In genomic region chr16:29962344-29962994, GRCh38 we compare ENCODE assay signal across 8 cellular contexts. TPM values are rescaled to one million over a fixed set of nuclear protein-coding genes. Genes with fewer than 3 reads are reported as not detected.
A peak's percentile ranks its signal among the peaks of the same experiment; 100 is the strongest.
DNase-seq lines count a peak whose midpoint lies in the region; ATAC-seq, FAIRE-seq and TF ChIP-seq lines count a peak whose summit lies in the region.

No MANE protein-coding gene starts in this region.

- no peak overlapping the region for H2BK5ac ChIP-seq in H9 (ENCODE audit: insufficient read length, low read length)

- peaks cover 3 to 16% (median 16%) of the 10 kb centered on the region in 3 experiments for H3K36me3 Mint-ChIP-seq in H9 (ENCODE audit: insufficient read depth in 1 of 3, low read depth in 3 of 3)
- peaks cover 1% of the 10 kb centered on the region for H3K36me3 Mint-ChIP-seq in activated B cell treated with CpG ODN at 0.5 μM for 24 hours (ENCODE audit: low read depth)

- no peak overlapping the region for H2BK120ac ChIP-seq in H9 (ENCODE audit: low read depth, low read length, poor library complexity, severe bottlenecking)

- peak overlapping the region; percentile 93 for H3K4me3 ChIP-seq in parathyroid adenoma (ENCODE audit: low read depth, low read length)

- H2AK5ac ChIP-seq in H9 (ENCODE audit: insufficient read length, low read length) = no peak overlapping the region

- H3K9me3 ChIP-seq in H9 (ENCODE audit: control insufficient read depth, low read depth, low read length) (no peaks in the 10 kb centered on the region), parathyroid adenoma (ENCODE audit: control insufficient read depth, low read length) (no peaks in the 10 kb centered on the region)

- H3K79me2 ChIP-seq in H9 (ENCODE audit: insufficient read depth, low read length) (no peaks in the 10 kb centered on the region), parathyroid adenoma (no peaks in the 10 kb centered on the region)

- no peak overlapping the region for H3K27ac ChIP-seq in H9 (ENCODE audit: insufficient read length, low read depth, low read length)
- peak overlapping the region; percentile 76 for H3K27ac ChIP-seq in parathyroid adenoma

- H3K4me1 ChIP-seq in H9 (ENCODE audit: insufficient read depth, low read length) = no peaks in the 10 kb centered on the region; the same call in 1 of the 2 replicates
- H3K4me1 ChIP-seq in parathyroid adenoma = peaks cover 5% of the 10 kb centered on the region

- H3K18ac ChIP-seq in H9 (ENCODE audit: insufficient read length, low read depth, low read length) = no peak overlapping the region

- H2BK15ac ChIP-seq in H9 (ENCODE audit: low read depth, low read length) = no peak overlapping the region

- CTCF ChIA-PET in activated B cell treated with CpG ODN at 0.5 μM for 24 hours (lab: Charles Lee) = interaction anchor here (0.8 to 1.1 kb wide), 3 partner anchors 11 to 37 kb away, joined by 3 to 6 read pairs (median 5); partner anchors contain the start of genes KCTD13 and TAOK2

- H3K4me1 Mint-ChIP-seq in H9 (peaks cover 13 to 16% of the 10 kb centered on the region in 2 experiments), activated B cell treated with CpG ODN at 0.5 μM for 24 hours (peaks cover 17% of the 10 kb centered on the region)

- no peak overlapping the region for H4K8ac ChIP-seq in H9 (replicated peaks; ENCODE audit: insufficient read length, low read depth, low read length)

- TF ChIP-seq CTCF in H9 (conservative IDR thresholded peaks at IDR 0.05) (no peak), activated B cell treated with CpG ODN at 0.5 μM for 24 hours (IDR thresholded peaks at IDR 0.05) (no peak), parathyroid adenoma (IDR thresholded peaks at IDR 0.05) (no peak)

- no peak overlapping the region for H3K23ac ChIP-seq in H9 (ENCODE audit: insufficient read length, low read depth, low read length)

- FAIRE-seq in GM12891 (lab: Jason Lieb, UNC) = no peak

- no peak overlapping the region for H3T11ph ChIP-seq in H9 (ENCODE audit: low read length)

- no peak for ATAC-seq in activated B cell treated with CpG ODN at 0.5 μM for 24 hours (ENCODE audit: low read depth)
- ATAC-seq in HG03045 (IDR thresholded peaks at IDR 0.05; ENCODE audit: unreplicated experiment) = no peak

- H4K5ac ChIP-seq in H9 (ENCODE audit: insufficient read length, low read depth, low read length) = no peak overlapping the region

- no peak for TF ChIP-seq POLR2A in GM12891 (IDR thresholded peaks at IDR 0.05; ENCODE audit: low read depth, low read length)

- POLR2A ChIA-PET in activated B cell treated with CpG ODN at 0.5 μM for 24 hours (lab: Charles Lee) = interaction anchor here (0.5 to 4.8 kb wide), 10 partner anchors 11 to 1217 kb away, joined by 3 to 67 read pairs (median 3); partner anchors contain the start of genes FUS, HIRIP3, KCTD13 and MVP

- H3K4ac ChIP-seq in H9 (ENCODE audit: low read depth, low read length) = no peak overlapping the region

- peaks cover 9% of the 10 kb centered on the region for H3K23me2 ChIP-seq in H9 (ENCODE audit: insufficient read length, low read depth, low read length, poor library complexity, severe bottlenecking)

- H3K36me3 ChIP-seq in parathyroid adenoma (ENCODE audit: control insufficient read depth, insufficient read depth, low read length) = no peaks in the 10 kb centered on the region

- H2AFZ ChIP-seq in H9 (ENCODE audit: low read length) = no peak overlapping the region
- H2AFZ ChIP-seq in parathyroid adenoma = peak overlapping the region; percentile 100

- peak overlapping the region in 1 of 3 experiments; percentile 61; a peak in 1 of 7 replicates for H3K27ac Mint-ChIP-seq in H9
- H3K27ac Mint-ChIP-seq in activated B cell treated with CpG ODN at 0.5 μM for 24 hours = peak overlapping the region; percentile 77

- H4K91ac ChIP-seq in H9 (ENCODE audit: insufficient read length, low read depth, low read length) = no peak overlapping the region

- no peak overlapping the region for H2BK12ac ChIP-seq in H9 (ENCODE audit: insufficient read length, low read depth, low read length)

- H3K4me3 Mint-ChIP-seq in H9 (peak overlapping the region; percentile 78 to 87), activated B cell treated with CpG ODN at 0.5 μM for 24 hours (peak overlapping the region; percentile 87)

- no peaks in the 10 kb centered on the region for H3K79me1 ChIP-seq in H9 (ENCODE audit: insufficient read depth, low read depth, low read length, poor library complexity, severe bottlenecking)

- peaks cover 4% of the 10 kb centered on the region for H3K27me3 Mint-ChIP-seq in H9 (ENCODE audit: low read depth)
- H3K27me3 Mint-ChIP-seq in activated B cell treated with CpG ODN at 0.5 μM for 24 hours = no peaks in the 10 kb centered on the region

- H3K9me3 Mint-ChIP-seq in H9 (no peaks in the 10 kb centered on the region), activated B cell treated with CpG ODN at 0.5 μM for 24 hours (no peaks in the 10 kb centered on the region)

- whole genome bisulfite sequencing in H9 (ENCODE audit: extremely low coverage, insufficient read length, low lambda C conversion rate) = no CpG with 5 or more reads among the region's 18 CpGs

- DNase-seq in A172 (ENCODE audit: low spot score) (peak; percentile 27), H9 (no peak), activated B cell treated with CpG ODN at 0.5 μM for 24 hours (no peak), globus pallidus (ENCODE audit: low spot score) (peak; percentile 37), NCI-H1436 treated with DMSO at 0.1 percent for 48 hours (lab: John Stamatoyannopoulos, UW) (no peak), GM12891 (ENCODE audit: insufficient read length, low spot score) (no peak)

- intact Hi-C loops in activated B cell treated with CpG ODN at 0.5 μM for 24 hours (cut with micrococcal nuclease) = loop anchor here (1.0 to 5.0 kb wide), 5 partner anchors 11 to 215 kb away; partner anchors contain the start of genes C16orf54, CDIPT, INO80E and KCTD13

- no peaks in the 10 kb centered on the region for H4K20me1 ChIP-seq in H9 (ENCODE audit: control insufficient read depth, insufficient read depth, insufficient read length)

- no peaks in the 10 kb centered on the region for H3K27me3 ChIP-seq in H9 (ENCODE audit: insufficient read depth, low read length)
- no peaks in the 10 kb centered on the region for H3K27me3 ChIP-seq in parathyroid adenoma (ENCODE audit: control insufficient read depth, insufficient read depth, low read length)

- peak overlapping the region; percentile 47 for H3K4me2 ChIP-seq in H9 (ENCODE audit: insufficient read depth, insufficient read length, low read length)
- peak overlapping the region; percentile 80 for H3K4me2 ChIP-seq in parathyroid adenoma (ENCODE audit: low read length)

- H2BK20ac ChIP-seq in H9 (ENCODE audit: low read depth, low read length, poor library complexity, severe bottlenecking) = no peak overlapping the region

- H3K56ac ChIP-seq in H9 (ENCODE audit: insufficient read length, low read depth, low read length) = no peak overlapping the region

- H3K9ac ChIP-seq in H9 (ENCODE audit: extremely low read depth, insufficient read length, low read length) = peak overlapping the region; percentile 46
- H3K9ac ChIP-seq in parathyroid adenoma = no peak overlapping the region

- no peak overlapping the region for H3K14ac ChIP-seq in H9 (ENCODE audit: insufficient read depth, low read length)

TF ChIP-seq in GM12891, 5 proteins besides CTCF, POLR2A, EP300 and RAD21:
- TF ChIP-seq POU2F2 (IDR thresholded peaks at IDR 0.05; ENCODE audit: low read depth, low read length) (no peak), POLR2AphosphoS5 (IDR thresholded peaks at IDR 0.05; ENCODE audit: low read depth, low read length) (no peak), TAF1 (IDR thresholded peaks at IDR 0.05; ENCODE audit: low read depth, low read length) (no peak), PAX5 (IDR thresholded peaks at IDR 0.05; ENCODE audit: insufficient read depth, low read length, severe bottlenecking) (no peak)

RNA-seq across cellular contexts. Expression of gene TMEM219, which starts 0.6 kb away (rescaled TPM):
- total RNA-seq in A172 (2014; rRNA removed; shearing (Covaris generic)) = 90.8 and 105 TPM in 2 replicates
- total RNA-seq in H9 (2021) (82.1 and 89.1 TPM in 2 replicates), activated B cell treated with CpG ODN at 0.5 μM for 24 hours (50.3 and 50.8 TPM in 2 replicates)
- 63.7 TPM for polyA plus RNA-seq in GM12891 (2012; ENCODE audit: low read depth, missing spikeins)

RNA-seq across cellular contexts. Expression of gene TAOK2, which starts 11.2 kb away (rescaled TPM):
- 43.2 and 45.4 TPM in 2 replicates for total RNA-seq in A172 (2014; rRNA removed; shearing (Covaris generic))
- total RNA-seq in H9 (2021) = 43.1 and 43.9 TPM in 2 replicates
- 30.5 and 36.1 TPM in 2 replicates for total RNA-seq in activated B cell treated with CpG ODN at 0.5 μM for 24 hours
- polyA plus RNA-seq in GM12891 (2012; ENCODE audit: low read depth, missing spikeins) = 12.2 TPM

RNA-seq across cellular contexts. Expression of gene HIRIP3, which starts 32.9 kb away (rescaled TPM):
- 17.5 and 31.6 TPM in 2 replicates for total RNA-seq in A172 (2014; rRNA removed; shearing (Covaris generic))
- 18.5 and 21.6 TPM in 2 replicates for total RNA-seq in H9 (2021)
- total RNA-seq in activated B cell treated with CpG ODN at 0.5 μM for 24 hours = 10.5 and 14.2 TPM in 2 replicates
- polyA plus RNA-seq in GM12891 (2012; ENCODE audit: low read depth, missing spikeins) = 21.1 TPM

RNA-seq across cellular contexts. Expression of gene INO80E, which starts 33.6 kb away (rescaled TPM):
- 151 and 184 TPM in 2 replicates for total RNA-seq in A172 (2014; rRNA removed; shearing (Covaris generic))
- total RNA-seq in H9 (2021) (94.1 and 101 TPM in 2 replicates), activated B cell treated with CpG ODN at 0.5 μM for 24 hours (83.5 and 93.6 TPM in 2 replicates)
- polyA plus RNA-seq in GM12891 (2012; ENCODE audit: low read depth, missing spikeins) = 51.9 TPM

RNA-seq across cellular contexts. Expression of gene KCTD13, which starts 36.4 kb away (rescaled TPM):
- total RNA-seq in A172 (2014; rRNA removed; shearing (Covaris generic)) = 11.0 and 12.5 TPM in 2 replicates
- total RNA-seq in H9 (2021) (16.8 and 18.3 TPM in 2 replicates), activated B cell treated with CpG ODN at 0.5 μM for 24 hours (37.5 and 44.4 TPM in 2 replicates)
- 12.8 TPM for polyA plus RNA-seq in GM12891 (2012; ENCODE audit: low read depth, missing spikeins)

Comparison
In these comparisons a context has a peak if more than half of its experiments do, and no peak if none do; other contexts are left out.
1. DNase-seq: peak in A172 (single experiment) and globus pallidus (single experiment); none in H9 (single experiment), activated B cell treated with CpG ODN at 0.5 μM for 24 hours (single experiment), NCI-H1436 treated with DMSO at 0.1 percent for 48 hours (single experiment) and GM12891 (single experiment).